Comparison of ENCODE assay signal across 13 cellular contexts in the genomic region with DNA sequence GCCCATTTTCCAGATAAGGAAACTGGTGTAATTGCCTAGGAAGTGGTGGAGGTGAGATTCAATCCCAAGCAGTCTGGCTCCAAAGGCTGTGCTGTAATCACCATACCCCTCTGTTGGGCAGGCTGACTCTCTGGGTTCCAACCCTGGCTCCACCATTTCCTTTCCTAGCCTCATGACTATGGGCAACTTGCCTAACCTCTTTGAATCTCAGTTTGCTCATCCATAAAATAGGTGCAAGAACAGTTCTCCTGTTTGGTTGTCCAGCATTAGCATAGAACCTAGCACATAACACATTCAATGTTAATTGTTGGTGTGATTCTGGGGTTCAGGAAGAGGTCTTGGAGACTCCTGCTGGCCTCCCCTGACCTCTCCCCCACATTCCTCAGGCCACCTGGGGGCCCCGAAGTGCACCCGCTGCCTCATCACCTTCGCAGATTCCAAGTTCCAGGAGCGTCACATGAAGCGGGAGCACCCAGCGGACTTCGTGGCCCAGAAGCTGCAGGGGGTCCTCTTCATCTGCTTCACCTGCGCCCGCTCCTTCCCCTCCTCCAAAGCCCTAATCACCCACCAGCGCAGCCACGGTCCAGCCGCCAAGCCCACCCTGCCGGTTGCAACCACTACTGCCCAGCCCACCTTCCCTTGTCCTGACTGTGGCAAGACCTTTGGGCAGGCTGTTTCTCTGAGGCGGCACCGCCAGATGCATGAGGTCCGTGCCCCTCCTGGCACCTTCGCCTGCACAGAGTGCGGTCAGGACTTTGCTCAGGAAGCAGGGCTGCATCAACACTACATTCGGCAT. TPM values are rescaled to one million over a fixed set of nuclear protein-coding genes. Genes with fewer than 3 reads are reported as not detected.
DNase-seq lines count a peak whose midpoint lies in the region; TF ChIP-seq lines count a peak whose summit lies in the region.
"Had no signal": no experiment of that assay in that cellular context is flagged by ENCODE, and none has a peak within 500 bp of the region (broad histone marks: within the 10 kb centered on the region; RNA-seq: fewer than 3 reads in every experiment).

No MANE protein-coding gene starts in this region.

- H3K27ac ChIP-seq in CD8-positive, alpha-beta memory T cell (ENCODE audit: low read depth, low read length) = no peak overlapping the region
- H3K27ac ChIP-seq in adrenal gland (peak overlapping the region in 3 of 5 donors; percentile 10 to 96 (median 95)), esophagus muscularis mucosa (replicated peaks in 1 of 4) (no peak overlapping the region), tibial nerve (no peak overlapping the region), MM.1S (ENCODE audit: low read length) (no peak overlapping the region)

- no peak overlapping the region for H3K4me3 ChIP-seq in CD8-positive, alpha-beta memory T cell (ENCODE audit: low read length)
- no peak overlapping the region for H3K4me3 ChIP-seq in adrenal gland
- no peak overlapping the region for H3K4me3 ChIP-seq in esophagus muscularis mucosa
- H3K4me3 ChIP-seq in tibial nerve = no peak overlapping the region
- H3K4me3 ChIP-seq in MM.1S (ENCODE audit: low read length) = no peak overlapping the region
- H3K4me3 ChIP-seq: gastrocnemius medialis had no signal

- WGBS in adrenal gland, 4 donors = 92 to 94% (median 93%) methylated on average over 17 to 19 of the region's 19 CpGs
- 93% methylated on average over 17 of the region's 19 CpGs for WGBS in esophagus muscularis mucosa
- 88% methylated on average over 19 of the region's 19 CpGs for WGBS in tibial nerve, 2 donors

- no peak for DNase-seq in CD8-positive, alpha-beta memory T cell
- DNase-seq in adrenal gland = no peak
- no peak for DNase-seq in neural crest cell (ENCODE audit: low read depth, low spot score)
- DNase-seq in esophagus muscularis mucosa (ENCODE audit: extremely low spot score) = no peak
- no peak for DNase-seq in tibial nerve (ENCODE audit: low spot score in 2 of 2)
- DNase-seq in MM.1S = no peak
- DNase-seq: activated B cell treated with CpG ODN at 0.5 μM for 24 hours; DMS79; gastrocnemius medialis; NCI-H748 treated with DMSO at 0.1 percent for 48 hours; stimulated activated CD4-positive, alpha-beta T cell treated with anti-CD3 and anti-CD28 coated beads, Interleukin-2, amount 100 ng/mL, for 24 hours; T-helper 1 cell had no signal

- peaks cover 36 to 44% (median 37%) of the 10 kb centered on the region in 3 donors for H3K4me1 Mint-ChIP-seq in CD8-positive, alpha-beta memory T cell
- H3K4me1 Mint-ChIP-seq in IgD-negative memory B cell (peaks cover 15 to 31% (median 21%) of the 10 kb centered on the region in 3 donors), neural crest cell (peaks cover 34% of the 10 kb centered on the region)

- no peak overlapping the region for H3K4me2 ChIP-seq in MM.1S (ENCODE audit: low read depth, low read length)

- TF ChIP-seq EP300 in esophagus muscularis mucosa (IDR thresholded peaks at IDR 0.05) = no peak
- TF ChIP-seq EP300 in tibial nerve (IDR thresholded peaks at IDR 0.05) = no peak

- H3K4me3 Mint-ChIP-seq in CD8-positive, alpha-beta memory T cell = peak overlapping the region in 4 of 7 donors; percentile 34 to 98 (median 92)
- H3K4me3 Mint-ChIP-seq in IgD-negative memory B cell (peak overlapping the region in 3 of 4 donors; percentile 33 to 97 (median 81)), neural crest cell (peak overlapping the region; percentile 99)

- TF ChIP-seq POLR2A in adrenal gland (IDR thresholded peaks at IDR 0.05) (no peak), esophagus muscularis mucosa (IDR thresholded peaks at IDR 0.05; ENCODE audit: low read depth) (no peak), tibial nerve (IDR thresholded peaks at IDR 0.05) (no peak)

- H3K79me2 ChIP-seq in MM.1S (ENCODE audit: low read length) = peaks cover 53% of the 10 kb centered on the region

- peak overlapping the region in 6 of 8 donors; percentile 11 to 100 (median 52) for H3K27ac Mint-ChIP-seq in CD8-positive, alpha-beta memory T cell
- H3K27ac Mint-ChIP-seq in IgD-negative memory B cell = peak overlapping the region in 1 of 3 donors; percentile 99
- H3K27ac Mint-ChIP-seq in neural crest cell (ENCODE audit: unreplicated experiment) = no peak overlapping the region

- peaks cover 38% of the 10 kb centered on the region for H3K4me1 ChIP-seq in CD8-positive, alpha-beta memory T cell (ENCODE audit: insufficient read depth, low read length)
- H3K4me1 ChIP-seq in adrenal gland (replicated peaks in 1 of 2) = peaks cover 20 to 29% of the 10 kb centered on the region in 2 donors
- H3K4me1 ChIP-seq in esophagus muscularis mucosa = peaks cover 29 to 40% (median 39%) of the 10 kb centered on the region in 4 donors
- H3K4me1 ChIP-seq in tibial nerve = peaks cover 0 to 48% (median 30%) of the 10 kb centered on the region in 4 donors
- H3K4me1 ChIP-seq in MM.1S (ENCODE audit: low read length) = peaks cover 11% of the 10 kb centered on the region

- intact Hi-C loops in adrenal gland (cut with DNase I) (loop anchor here in 1 of 2 donors (10.0 kb wide), 1 partner anchor 56 kb away; no protein-coding TSS in a partner anchor), esophagus muscularis mucosa (cut with DNase I) (loop anchor here (5.0 kb wide), 1 partner anchor 61 kb away; no protein-coding TSS in a partner anchor)

- POLR2A ChIA-PET in CD8-positive, alpha-beta memory T cell (lab: Charles Lee) = no interaction called here

- no peak overlapping the region for H3K9ac ChIP-seq in MM.1S (ENCODE audit: low read length)

- no peaks in the 10 kb centered on the region for H3K9me2 ChIP-seq in MM.1S (replicated peaks; ENCODE audit: insufficient read depth, low read length)

- peaks cover 7% of the 10 kb centered on the region; the same call in 1 of the 2 replicates for H3F3A ChIP-seq in MM.1S (ENCODE audit: insufficient read depth, low read length)

- H2AFZ ChIP-seq in MM.1S (ENCODE audit: low read length) = no peak overlapping the region

- H3K27me3 Mint-ChIP-seq in CD8-positive, alpha-beta memory T cell = peaks cover 0 to 4% of the 10 kb centered on the region in 2 donors
- H3K27me3 Mint-ChIP-seq in IgD-negative memory B cell = no peaks in the 10 kb centered on the region
- H3K27me3 Mint-ChIP-seq in neural crest cell (ENCODE audit: low read depth) = peaks cover 7% of the 10 kb centered on the region
- H3K27me3 Mint-ChIP-seq: activated B cell treated with CpG ODN at 0.5 μM for 24 hours had no signal

- peaks cover 7% of the 10 kb centered on the region for H3K36me3 ChIP-seq in CD8-positive, alpha-beta memory T cell (ENCODE audit: insufficient read depth, low read length)
- peaks cover 0 to 23% of the 10 kb centered on the region in 2 donors for H3K36me3 ChIP-seq in adrenal gland (replicated peaks in 1 of 2)
- H3K36me3 ChIP-seq in esophagus muscularis mucosa = peaks cover 5 to 59% (median 43%) of the 10 kb centered on the region in 4 donors
- H3K36me3 ChIP-seq in tibial nerve = peaks cover 0 to 54% (median 6%) of the 10 kb centered on the region in 3 donors
- H3K36me3 ChIP-seq in MM.1S (replicated peaks; ENCODE audit: insufficient read depth, low read length) = no peaks in the 10 kb centered on the region

- TF ChIP-seq CTCF in adrenal gland (IDR thresholded peaks at IDR 0.05) = no peak
- no peak for TF ChIP-seq CTCF in neural crest cell (conservative IDR thresholded peaks at IDR 0.05)
- TF ChIP-seq CTCF in esophagus muscularis mucosa (IDR thresholded peaks at IDR 0.05) = no peak
- no peak for TF ChIP-seq CTCF in tibial nerve (IDR thresholded peaks at IDR 0.05)
- no peak for TF ChIP-seq CTCF in MM.1S (IDR thresholded peaks at IDR 0.05; ENCODE audit: low read length)

- H3K9me3 ChIP-seq in CD8-positive, alpha-beta memory T cell (ENCODE audit: low read length) = no peaks in the 10 kb centered on the region
- no peaks in the 10 kb centered on the region for H3K9me3 ChIP-seq in adrenal gland (replicated peaks in 1 of 3)
- H3K9me3 ChIP-seq in esophagus muscularis mucosa = no peaks in the 10 kb centered on the region
- no peaks in the 10 kb centered on the region for H3K9me3 ChIP-seq in tibial nerve
- H3K9me3 ChIP-seq in MM.1S (replicated peaks; ENCODE audit: insufficient read depth, low read length) = no peaks in the 10 kb centered on the region
- H3K9me3 ChIP-seq: gastrocnemius medialis had no signal

- H3K9me3 Mint-ChIP-seq in CD8-positive, alpha-beta memory T cell = no peaks in the 10 kb centered on the region
- no peaks in the 10 kb centered on the region for H3K9me3 Mint-ChIP-seq in IgD-negative memory B cell
- H3K9me3 Mint-ChIP-seq in neural crest cell = no peaks in the 10 kb centered on the region
- H3K9me3 Mint-ChIP-seq: activated B cell treated with CpG ODN at 0.5 μM for 24 hours had no signal

- peaks cover 0 to 74% (median 0%) of the 10 kb centered on the region in 3 donors for H3K36me3 Mint-ChIP-seq in CD8-positive, alpha-beta memory T cell
- peaks cover 3% of the 10 kb centered on the region for H3K36me3 Mint-ChIP-seq in IgD-negative memory B cell
- H3K36me3 Mint-ChIP-seq in neural crest cell (ENCODE audit: low read depth) = peaks cover 4% of the 10 kb centered on the region

- no peaks in the 10 kb centered on the region for H4K20me1 ChIP-seq in MM.1S (ENCODE audit: insufficient read depth, low read length)

- CTCF ChIA-PET in CD8-positive, alpha-beta memory T cell (lab: Charles Lee) = no interaction called here

- no peaks in the 10 kb centered on the region for H3K27me3 ChIP-seq in CD8-positive, alpha-beta memory T cell (ENCODE audit: insufficient read depth, low read length, poor library complexity, severe bottlenecking)
- H3K27me3 ChIP-seq in adrenal gland (no peaks in the 10 kb centered on the region), esophagus muscularis mucosa (no peaks in the 10 kb centered on the region), tibial nerve (no peaks in the 10 kb centered on the region), MM.1S (replicated peaks; ENCODE audit: insufficient read depth, low read length) (no peaks in the 10 kb centered on the region)
- H3K27me3 ChIP-seq: gastrocnemius medialis had no signal

RNA-seq across cellular contexts. Expression of gene ZNF576, which starts 2.2 kb away (rescaled TPM):
- total RNA-seq in CD8-positive, alpha-beta memory T cell = 10 to 100 TPM; 19.5 to 20.9 TPM
- polyA plus RNA-seq in CD8-positive, alpha-beta memory T cell = 9.3 TPM
- polyA plus RNA-seq in IgD-negative memory B cell (9.9 TPM), adrenal gland (10 to 100 TPM in 2 of 3 donors, 1 to 10 TPM in 1; 9.8 to 13.7 (median 10.8) TPM)
- total RNA-seq in adrenal gland (100 to 1,000 TPM in 1 of 8 donors, 10 to 100 TPM in 7; 15.7 to 114 (median 26.3) TPM), neural crest cell (18.3 and 19.7 TPM in 2 replicates), esophagus muscularis mucosa (10 to 100 TPM in 3 of 4 donors, 1 to 10 TPM in 1; 10.0 to 18.6 (median 16.6) TPM), tibial nerve (10 to 100 TPM in 3 of 4 donors, 1 to 10 TPM in 1; 9.9 to 18.8 (median 15.2) TPM)

RNA-seq across cellular contexts. Expression of gene IRGQ, which starts 2.7 kb away (rescaled TPM):
- total RNA-seq in CD8-positive, alpha-beta memory T cell = 10 to 100 TPM; 25.4 to 30.2 TPM
- polyA plus RNA-seq in CD8-positive, alpha-beta memory T cell = 2.2 TPM
- polyA plus RNA-seq in IgD-negative memory B cell = 1.0 TPM
- 10 to 100 TPM; 18.9 to 57.9 (median 26.7) TPM for total RNA-seq in adrenal gland
- polyA plus RNA-seq in adrenal gland = 10 to 100 TPM in 1 of 3 donors, 1 to 10 TPM in 2; 7.0 to 12.8 (median 7.4) TPM
- total RNA-seq in neural crest cell = 52.9 and 53.5 TPM in 2 replicates
- total RNA-seq in esophagus muscularis mucosa = 10 to 100 TPM; 20.3 to 36.0 (median 28.6) TPM
- 10 to 100 TPM; 21.6 to 26.1 (median 23.6) TPM for total RNA-seq in tibial nerve

RNA-seq across cellular contexts. Expression of gene SRRM5, which starts 13.2 kb away (rescaled TPM):
- under 1 TPM; 0.24 to 0.58 TPM for total RNA-seq in CD8-positive, alpha-beta memory T cell
- polyA plus RNA-seq in CD8-positive, alpha-beta memory T cell = 0.26 TPM
- not detected for polyA plus RNA-seq in IgD-negative memory B cell
- under 1 TPM in 5 of 8 donors, not detected in 3; 0.15 to 0.43 (median 0.18) TPM for total RNA-seq in adrenal gland
- 1 to 10 TPM in 2 of 3 donors, under 1 TPM in 1; 0.53 to 4.7 (median 1.2) TPM for polyA plus RNA-seq in adrenal gland
- 0.41 and 0.51 TPM in 2 replicates for total RNA-seq in neural crest cell
- under 1 TPM; 0.13 to 0.42 (median 0.25) TPM for total RNA-seq in esophagus muscularis mucosa
- under 1 TPM; 0.20 to 0.84 (median 0.52) TPM for total RNA-seq in tibial nerve

RNA-seq across cellular contexts. Expression of gene ZNF428, which starts 20.8 kb away (rescaled TPM):
- 10 to 100 TPM; 23.6 to 23.8 TPM for total RNA-seq in CD8-positive, alpha-beta memory T cell
- 22.0 TPM for polyA plus RNA-seq in CD8-positive, alpha-beta memory T cell
- polyA plus RNA-seq in IgD-negative memory B cell = 15.4 TPM
- 10 to 100 TPM; 34.9 to 71.2 (median 54.9) TPM for total RNA-seq in adrenal gland
- 100 to 1,000 TPM in 2 of 3 donors, 10 to 100 TPM in 1; 10.3 to 214 (median 148) TPM for polyA plus RNA-seq in adrenal gland
- total RNA-seq in neural crest cell = 114 and 117 TPM in 2 replicates
- total RNA-seq in esophagus muscularis mucosa = 10 to 100 TPM; 33.2 to 61.3 (median 47.8) TPM
- 10 to 100 TPM; 38.1 to 61.1 (median 50.5) TPM for total RNA-seq in tibial nerve

RNA-seq across cellular contexts. Expression of gene PINLYP, which starts 23.0 kb away (rescaled TPM):
- 10 to 100 TPM in 1 of 2 experiments, 1 to 10 TPM in 1; 9.9 to 13.8 TPM for total RNA-seq in CD8-positive, alpha-beta memory T cell
- 1.3 TPM for polyA plus RNA-seq in CD8-positive, alpha-beta memory T cell
- polyA plus RNA-seq in IgD-negative memory B cell = not detected
- 1 to 10 TPM in 6 of 8 donors, under 1 TPM in 1, not detected in 1; 0.61 to 5.1 (median 2.8) TPM for total RNA-seq in adrenal gland
- polyA plus RNA-seq in adrenal gland = 10 to 100 TPM in 2 of 3 donors, 1 to 10 TPM in 1; 4.3 to 16.0 (median 12.4) TPM
- total RNA-seq in neural crest cell = 9.5 and 11.7 TPM in 2 replicates
- total RNA-seq in esophagus muscularis mucosa = 1 to 10 TPM; 3.3 to 6.2 (median 4.9) TPM
- 10 to 100 TPM in 3 of 4 donors, 1 to 10 TPM in 1; 7.5 to 45.7 (median 21.6) TPM for total RNA-seq in tibial nerve

Comparison
In these comparisons a context has a peak if more than half of its experiments do, and no peak if none do; other contexts are left out.
1. H3K27ac ChIP-seq: peak in adrenal gland (3 of 5); none in CD8-positive, alpha-beta memory T cell (single experiment), esophagus muscularis mucosa (0 of 4), tibial nerve (0 of 4) and MM.1S (single experiment).
2. Peak in every context shown above with its lines, with median percentiles within 50 percentile points of each other: H3K4me3 Mint-ChIP-seq.